Comparison of ENCODE assay signal across 12 cellular contexts in genomic region chr2:57890462-57890861, GRCh38.
DNase-seq lines count a peak whose midpoint lies in the region; ATAC-seq and TF ChIP-seq lines count a peak whose summit lies in the region.
"Had no signal": no experiment of that assay in that cellular context is flagged by ENCODE, and none has a peak within 500 bp of the region (broad histone marks: within the 10 kb centered on the region; RNA-seq: fewer than 3 reads in every experiment).

No MANE protein-coding gene starts in this region.

- H3K4me3 ChIP-seq in GM23248 (no peak overlapping the region), PC-9 (no peak overlapping the region), body of pancreas (no peak overlapping the region)
- H3K4me3 ChIP-seq: SK-N-MC had no signal

- no peak for TF ChIP-seq POLR2A in body of pancreas (IDR thresholded peaks at IDR 0.05)

- H3K4me2 ChIP-seq in GM23248 (ENCODE audit: unreplicated experiment) (no peak overlapping the region), PC-9 (no peak overlapping the region)

- ATAC-seq in GM18502 (IDR thresholded peaks at IDR 0.05; ENCODE audit: poor library complexity, unreplicated experiment) = peak; percentile 51
- ATAC-seq in body of pancreas = no peak

- H2AFZ ChIP-seq in GM23248 (no peak overlapping the region), PC-9 (no peak overlapping the region)
- H2AFZ ChIP-seq: parathyroid adenoma had no signal

- no peak overlapping the region for H3K9ac ChIP-seq in GM23248
- H3K9ac ChIP-seq: parathyroid adenoma had no signal

- peak overlapping the region; percentile 60 for H3K27ac ChIP-seq in GM23248
- H3K27ac ChIP-seq in PC-9 = no peak overlapping the region
- H3K27ac ChIP-seq in body of pancreas = no peak overlapping the region
- H3K27ac ChIP-seq: parathyroid adenoma, SK-N-MC had no signal

- in situ Hi-C loops in GM23248 (cut with MboI) (no loop called here), KBM-7 (cut with MboI; ENCODE audit: low pct_unique_long_range_greater_than_20kb, low sequenced_read_pairs) (no loop called here)

- H3K9me2 ChIP-seq in GM23248 (ENCODE audit: insufficient read depth) = no peaks in the 10 kb centered on the region
- H3K9me2 ChIP-seq in PC-9 (ENCODE audit: insufficient read depth) = no peaks in the 10 kb centered on the region

- CTCF ChIA-PET in PC-9 (lab: Charles Lee) = no interaction called here

- H3K4me1 ChIP-seq in GM23248 (ENCODE audit: insufficient read depth) (peaks cover 17% of the 10 kb centered on the region), PC-9 (replicated peaks; ENCODE audit: insufficient read depth) (no peaks in the 10 kb centered on the region), body of pancreas (no peaks in the 10 kb centered on the region)
- H3K4me1 ChIP-seq: parathyroid adenoma had no signal

- TF ChIP-seq CTCF in PC-9 (conservative IDR thresholded peaks at IDR 0.05) (no peak), body of pancreas (IDR thresholded peaks at IDR 0.05) (no peak)

- H3K36me3 ChIP-seq in GM23248 (ENCODE audit: low read depth) = no peaks in the 10 kb centered on the region
- H3K36me3 ChIP-seq in PC-9 (ENCODE audit: low read depth) = no peaks in the 10 kb centered on the region
- no peaks in the 10 kb centered on the region for H3K36me3 ChIP-seq in body of pancreas (replicated peaks in 1 of 2; ENCODE audit: insufficient read depth in 1 of 2, low read depth in 2 of 2)

- intact Hi-C loops in PC-9 (cut with micrococcal nuclease; ENCODE audit: unreplicated experiment) (no loop called here), body of pancreas (cut with DNase I) (no loop called here)

- no peaks in the 10 kb centered on the region for H3K79me2 ChIP-seq in GM23248 (ENCODE audit: insufficient read depth)
- H3K79me2 ChIP-seq in PC-9 (ENCODE audit: low read depth) = no peaks in the 10 kb centered on the region
- H3K79me2 ChIP-seq: parathyroid adenoma had no signal

- H3K27me3 ChIP-seq in GM23248 (replicated peaks; ENCODE audit: insufficient read depth) (no peaks in the 10 kb centered on the region), PC-9 (ENCODE audit: insufficient read depth, low read depth) (no peaks in the 10 kb centered on the region), body of pancreas (no peaks in the 10 kb centered on the region)

- BruUV-seq in PC-9 (replicated peaks; lab: Mats Ljungman, UMichigan) = no TSS peak

- DNase-seq in GM23248 (peak; percentile 89), HT1080 (ENCODE audit: low read depth) (peak; percentile 37), kidney tubule cell (ENCODE audit: low spot score) (peak; percentile 75), PC-9 (no peak), body of pancreas (no peak), KBM-7 (no peak)
- no peak for DNase-seq in stimulated activated CD4-positive, alpha-beta T cell treated with anti-CD3 and anti-CD28 coated beads, Interleukin-4, amount 100 ng/mL, for 4 hours
- DNase-seq: immature natural killer cell, NCI-H2081 treated with DMSO at 0.1 percent for 48 hours had no signal

- H4K20me1 ChIP-seq in GM23248 (ENCODE audit: insufficient read depth) (no peaks in the 10 kb centered on the region), PC-9 (ENCODE audit: insufficient read depth) (no peaks in the 10 kb centered on the region)

- no peaks in the 10 kb centered on the region for H3K9me3 ChIP-seq in GM23248 (ENCODE audit: low read depth)
- no peaks in the 10 kb centered on the region for H3K9me3 ChIP-seq in PC-9 (ENCODE audit: insufficient read depth, low read depth)
- H3K9me3 ChIP-seq in body of pancreas = no peaks in the 10 kb centered on the region

- H3F3A ChIP-seq in GM23248 (ENCODE audit: insufficient read depth) = peaks cover 12% of the 10 kb centered on the region
- no peaks in the 10 kb centered on the region for H3F3A ChIP-seq in PC-9 (ENCODE audit: insufficient read depth, low read depth)

- POLR2A ChIA-PET in PC-9 (lab: Charles Lee; ENCODE audit: unreplicated experiment) = no interaction called here

Comparison
In these comparisons a context has a peak if more than half of its experiments do, and no peak if none do; other contexts are left out.
1. DNase-seq: peak in GM23248 (single experiment), HT1080 (single experiment) and kidney tubule cell (single experiment); none in PC-9 (0 of 2), body of pancreas (0 of 4), KBM-7 (single experiment) and stimulated activated CD4-positive, alpha-beta T cell treated with anti-CD3 and anti-CD28 coated beads, Interleukin-4, amount 100 ng/mL, for 4 hours (0 of 2).